8 cellular contexts compared by ENCODE assay signal in the genomic region with DNA sequence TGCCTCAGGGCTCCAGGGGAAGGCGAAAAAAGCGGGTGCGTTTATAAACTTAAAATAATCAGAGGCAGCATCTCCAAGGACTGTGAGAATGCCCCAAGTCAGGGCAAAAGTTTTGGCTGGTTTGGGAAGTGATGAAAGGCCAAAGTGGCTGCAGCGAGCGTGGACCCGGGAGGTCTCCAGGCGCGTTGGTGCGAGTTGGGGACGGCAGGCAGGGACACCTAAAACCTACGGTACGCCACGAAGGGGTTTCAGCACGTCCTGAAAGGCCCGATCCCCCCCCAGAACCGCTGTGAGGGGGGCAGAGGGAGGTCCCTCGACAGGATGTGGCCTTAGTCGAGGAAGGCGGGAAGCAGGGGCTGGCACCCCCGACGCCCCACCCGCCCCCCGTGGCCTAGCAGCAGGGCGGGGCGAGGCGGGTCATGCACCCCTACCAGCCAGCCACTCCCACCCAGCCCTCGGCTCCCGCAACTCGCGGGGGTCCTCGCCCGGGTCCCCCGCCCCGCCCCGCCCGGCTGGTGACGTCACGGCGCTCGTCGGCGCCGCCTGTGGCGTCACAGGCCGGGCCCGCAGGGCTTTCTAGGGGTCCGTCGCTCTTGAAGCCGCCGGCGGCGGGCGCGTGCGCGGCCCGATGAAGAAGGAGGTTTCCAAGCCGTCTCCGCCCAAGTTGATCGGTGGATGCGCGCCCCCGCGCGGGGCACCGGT. TPM values are rescaled to one million over a fixed set of nuclear protein-coding genes. Genes with fewer than 3 reads are reported as not detected.
DNase-seq lines count a peak whose midpoint lies in the region; ATAC-seq and TF ChIP-seq lines count a peak whose summit lies in the region.

A gene with protein sequence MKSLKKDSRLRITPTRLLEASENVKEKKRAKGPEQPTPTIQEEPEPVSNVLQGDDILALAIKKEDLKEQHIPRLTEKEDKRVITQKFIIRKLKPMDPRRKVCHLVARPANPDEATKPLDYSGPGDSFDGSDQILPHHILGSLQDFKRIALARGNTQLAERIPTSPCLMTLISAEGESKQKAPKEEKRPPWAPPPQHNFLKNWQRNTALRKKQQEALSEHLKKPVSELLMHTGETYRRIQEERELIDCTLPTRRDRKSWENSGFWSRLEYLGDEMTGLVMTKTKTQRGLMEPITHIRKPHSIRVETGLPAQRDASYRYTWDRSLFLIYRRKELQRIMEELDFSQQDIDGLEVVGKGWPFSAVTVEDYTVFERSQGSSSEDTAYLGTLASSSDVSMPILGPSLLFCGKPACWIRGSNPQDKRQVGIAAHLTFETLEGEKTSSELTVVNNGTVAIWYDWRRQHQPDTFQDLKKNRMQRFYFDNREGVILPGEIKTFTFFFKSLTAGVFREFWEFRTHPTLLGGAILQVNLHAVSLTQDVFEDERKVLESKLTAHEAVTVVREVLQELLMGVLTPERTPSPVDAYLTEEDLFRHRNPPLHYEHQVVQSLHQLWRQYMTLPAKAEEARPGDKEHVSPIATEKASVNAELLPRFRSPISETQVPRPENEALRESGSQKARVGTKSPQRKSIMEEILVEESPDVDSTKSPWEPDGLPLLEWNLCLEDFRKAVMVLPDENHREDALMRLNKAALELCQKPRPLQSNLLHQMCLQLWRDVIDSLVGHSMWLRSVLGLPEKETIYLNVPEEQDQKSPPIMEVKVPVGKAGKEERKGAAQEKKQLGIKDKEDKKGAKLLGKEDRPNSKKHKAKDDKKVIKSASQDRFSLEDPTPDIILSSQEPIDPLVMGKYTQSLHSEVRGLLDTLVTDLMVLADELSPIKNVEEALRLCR (plus strand): TSS at position 569 of the 702 bp plus-strand sequence. CDS start 236 bp downstream, outside the sequence.

- 7 to 8% methylated on average over 66 of the region's 66 CpGs for WGBS in heart right ventricle, 2 donors
- 7% methylated on average over 41 to 47 of the region's 66 CpGs for WGBS in tibial nerve, 2 donors

- TF ChIP-seq EP300 in tibial nerve (IDR thresholded peaks at IDR 0.05), result peak in 1 of 2 donors; percentile 46

- no peaks in the 10 kb centered on the region for H3K9me3 ChIP-seq in adipocyte (ENCODE audit: control insufficient read depth, low read length)
- H3K9me3 ChIP-seq in heart right ventricle, result no peaks in the 10 kb centered on the region
- H3K9me3 ChIP-seq in tibial nerve, result no peaks in the 10 kb centered on the region

- peak; percentile 47 for ATAC-seq in HG03442 (IDR thresholded peaks at IDR 0.05; ENCODE audit: unreplicated experiment)
- ATAC-seq in heart right ventricle, result peak; percentile 78 to 93 (median 89)

- peak in 4 of 9 donors; percentile 32 to 44 (median 42) for TF ChIP-seq CTCF in heart right ventricle (IDR thresholded peaks at IDR 0.05)
- TF ChIP-seq CTCF in tibial nerve (IDR thresholded peaks at IDR 0.05), result peak in 2 of 5 experiments; percentile 15 to 42

- peak; percentile 33 for DNase-seq in DMS79 (lab: John Stamatoyannopoulos, UW)
- peak; percentile 22 to 73 for DNase-seq in SW 1271 (lab: John Stamatoyannopoulos, UW)
- DNase-seq in adipocyte (ENCODE audit: low read depth), result peak; percentile 93
- peak; percentile 86 to 89 for DNase-seq in heart right ventricle
- DNase-seq in pons (ENCODE audit: low spot score), result peak; percentile 54
- peak; percentile 68 to 77 for DNase-seq in tibial nerve (ENCODE audit: low spot score in 2 of 2)
- DNase-seq in HK-2 (ENCODE audit: unreplicated experiment), result no peak

- H3K27me3 ChIP-seq in adipocyte (replicated peaks; ENCODE audit: control insufficient read depth, insufficient read depth, low read length), result no peaks in the 10 kb centered on the region
- H3K27me3 ChIP-seq in heart right ventricle, result no peaks in the 10 kb centered on the region
- H3K27me3 ChIP-seq in tibial nerve, result no peaks in the 10 kb centered on the region

- intact Hi-C loops in heart right ventricle (cut with DNase I), result no loop called here

- TF ChIP-seq POLR2A in tibial nerve (IDR thresholded peaks at IDR 0.05), result peak in 1 of 2 donors; percentile 53

- peak within 1 kb of the TSS; percentile 66 for H3K9ac ChIP-seq in adipocyte (ENCODE audit: low read length)

- peak within 1 kb of the TSS; percentile 79 for H3K4me3 ChIP-seq in adipocyte (ENCODE audit: low read length)
- peak within 1 kb of the TSS; percentile 46 to 75 (median 67) for H3K4me3 ChIP-seq in heart right ventricle
- peak within 1 kb of the TSS; percentile 53 to 81 (median 63) for H3K4me3 ChIP-seq in tibial nerve

- H3K36me3 ChIP-seq in adipocyte (ENCODE audit: control insufficient read depth, insufficient read depth, low read length, severe bottlenecking) (no peaks in the 10 kb centered on the region), heart right ventricle (no peaks in the 10 kb centered on the region), tibial nerve (no peaks in the 10 kb centered on the region)

- H3K27ac ChIP-seq in heart right ventricle (peak within 1 kb of the TSS in 9 of 10 donors; percentile 40 to 87 (median 79)), tibial nerve (peak within 1 kb of the TSS; percentile 78 to 93 (median 84))

- peaks cover 23% of the 10 kb centered on the region for H3K4me1 ChIP-seq in adipocyte (ENCODE audit: control insufficient read depth, insufficient read depth, low read length)
- H3K4me1 ChIP-seq in heart right ventricle, result peaks cover 0 to 22% (median 13%) of the 10 kb centered on the region in 9 donors
- peaks cover 0 to 30% (median 8%) of the 10 kb centered on the region in 4 donors for H3K4me1 ChIP-seq in tibial nerve

RNA-seq across cellular contexts. Expression of the gene that starts here (rescaled TPM):
- total RNA-seq in heart right ventricle (1 to 10 TPM in 4 of 10 donors, under 1 TPM in 6; 0.19 to 1.6 (median 0.59) TPM), tibial nerve (1 to 10 TPM; 1.2 to 6.8 (median 4.0) TPM)
- polyA plus RNA-seq in heart right ventricle, result under 1 TPM; 0.17 to 0.80 TPM
